Comparison of ENCODE assay signal across 33 cellular contexts in the genomic region with DNA sequence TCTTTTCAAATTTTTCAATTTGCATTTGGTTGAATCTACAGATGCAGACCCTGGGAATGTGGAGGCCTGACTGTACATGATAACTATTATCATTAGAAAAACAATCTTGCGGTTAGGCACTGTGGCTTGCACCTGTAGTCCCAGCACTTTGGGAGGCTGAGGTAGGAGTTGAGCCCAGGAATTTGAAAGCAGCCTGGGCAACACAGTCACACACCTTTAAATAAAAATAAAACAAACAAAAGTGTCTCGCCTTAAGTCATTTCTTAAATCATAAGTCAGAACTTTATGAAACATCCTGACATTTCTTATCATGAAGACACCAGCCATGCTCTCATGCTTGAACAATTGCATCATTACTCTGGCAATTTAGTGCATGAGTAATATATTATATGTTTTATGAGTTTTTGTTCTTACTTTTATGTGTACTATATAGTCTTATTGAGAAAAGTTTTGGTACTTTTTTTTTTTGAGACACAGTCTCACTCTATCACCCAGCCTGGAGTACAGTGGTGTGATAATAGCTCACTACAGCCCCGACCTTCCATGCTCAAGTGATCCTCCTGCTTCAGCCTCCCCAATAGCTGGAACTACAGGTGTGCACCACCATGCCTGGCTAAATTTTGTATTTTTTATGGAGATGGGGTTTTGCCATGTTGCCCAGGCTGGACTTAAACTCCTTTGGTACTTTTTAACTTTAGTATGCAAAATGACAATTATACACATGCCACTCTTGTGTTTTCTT. TPM values are rescaled to one million over a fixed set of nuclear protein-coding genes. Genes with fewer than 3 reads are reported as not detected.
DNase-seq lines count a peak whose midpoint lies in the region; ATAC-seq, FAIRE-seq and TF ChIP-seq lines count a peak whose summit lies in the region.
"Had no signal": no experiment of that assay in that cellular context is flagged by ENCODE, and none has a peak within 500 bp of the region (broad histone marks: within the 10 kb centered on the region; RNA-seq: fewer than 3 reads in every experiment).

No MANE protein-coding gene starts in this region.

- TF ChIP-seq CTCF in RWPE2 (IDR thresholded peaks at IDR 0.05; ENCODE audit: poor library complexity, severe bottlenecking) (no peak), choroid plexus epithelial cell (conservative IDR thresholded peaks at IDR 0.05; ENCODE audit: low read depth, low read length) (no peak), foreskin fibroblast (IDR thresholded peaks at IDR 0.05; ENCODE audit: low read depth, low read length) (no peak), transverse colon (IDR thresholded peaks at IDR 0.05) (no peak)

- H3K4me1 ChIP-seq in RWPE2 (ENCODE audit: insufficient read depth, poor library complexity, severe bottlenecking) (peaks cover 38% of the 10 kb centered on the region), transverse colon (peaks cover 0 to 6% (median 0%) of the 10 kb centered on the region in 4 donors)
- H3K4me1 ChIP-seq in CD4-positive, alpha-beta memory T cell (ENCODE audit: insufficient read depth, low read length) = peaks cover 8% of the 10 kb centered on the region
- H3K4me1 ChIP-seq: adrenal gland, Caco-2, Peyer's patch had no signal

- H3K27me3 ChIP-seq in RWPE2 (ENCODE audit: insufficient read depth, poor library complexity, severe bottlenecking) (no peaks in the 10 kb centered on the region), transverse colon (no peaks in the 10 kb centered on the region)
- no peaks in the 10 kb centered on the region for H3K27me3 ChIP-seq in CD4-positive, alpha-beta memory T cell (ENCODE audit: insufficient read depth, low read length)
- H3K27me3 ChIP-seq: adrenal gland, Peyer's patch, upper lobe of left lung had no signal

- H3K9me3 Mint-ChIP-seq in CD4-positive, alpha-beta memory T cell = no peaks in the 10 kb centered on the region
- H3K9me3 Mint-ChIP-seq: endodermal cell; memory B cell; neural crest cell; stimulated activated memory B cell treated with anti-CD40 and anti-IgM and Interleukin-4, amounts not matched to agents 10 μg/mL and 1 μg/mL and 100 μg/mL, for 72 hours had no signal

- H3K27me3 Mint-ChIP-seq in CD4-positive, alpha-beta memory T cell = no peaks in the 10 kb centered on the region
- H3K27me3 Mint-ChIP-seq: memory B cell; stimulated activated memory B cell treated with anti-CD40 and anti-IgM and Interleukin-4, amounts not matched to agents 10 μg/mL and 1 μg/mL and 100 μg/mL, for 72 hours had no signal

- no peak overlapping the region for H3K27ac Mint-ChIP-seq in CD4-positive, alpha-beta memory T cell
- H3K27ac Mint-ChIP-seq: endodermal cell; memory B cell; stimulated activated memory B cell treated with anti-CD40 and anti-IgM and Interleukin-4, amounts not matched to agents 10 μg/mL and 1 μg/mL and 100 μg/mL, for 72 hours had no signal

- DNase-seq in ELR (ENCODE audit: low read depth) = peak; percentile 8
- DNase-seq in RWPE2 (ENCODE audit: low spot score) = no peak
- peak; percentile 63 for DNase-seq in choroid plexus epithelial cell (ENCODE audit: low read depth)
- peak; percentile 12 to 60 for DNase-seq in foreskin fibroblast
- DNase-seq in CD4-positive, alpha-beta memory T cell = no peak
- no peak for DNase-seq in HTR-8/SVneo (ENCODE audit: insufficient read length, low spot score)
- DNase-seq in transverse colon = no peak
- DNase-seq in kidney tubule cell (ENCODE audit: low spot score) = no peak
- DNase-seq: ACHN; activated CD4-positive, alpha-beta T cell treated with anti-CD3 and anti-CD28 coated beads, Interleukin-2, amount 50 U/mL, for 4 hours; activated CD4-positive, CD25-positive, alpha-beta regulatory T cell; activated naive CD4-positive, alpha-beta T cell treated with Interleukin-2 at 50 U/mL for 16 hours; adrenal gland; Caco-2; cortex of kidney; DND-41; endodermal cell; left colon; NCI-H1092; NCI-H187 treated with DMSO at 0.1 percent for 48 hours; NCI-H526; Peyer's patch; posterior cingulate gyrus; right cardiac atrium; stimulated activated CD4-positive, alpha-beta T cell treated with anti-CD3 and anti-CD28 coated beads, Interleukin-12 subunit alpha, Interleukin-12 subunit beta, amount 100 ng/mL, for 4 hours; stimulated activated CD4-positive, alpha-beta T cell treated with anti-CD3 and anti-CD28 coated beads, Interleukin-4, amount 100 ng/mL, for 24 hours; substantia nigra; T-helper 1 cell; upper lobe of left lung had no signal

- ATAC-seq in RWPE2 (ENCODE audit: low read depth) = peak; percentile 83
- ATAC-seq: HCT116; left colon; right cardiac atrium; stimulated activated memory B cell treated with anti-CD40 and anti-IgM and Interleukin-4, amounts not matched to agents 10 μg/mL and 1 μg/mL and 100 μg/mL, for 72 hours had no signal

- intact Hi-C loops in CD4-positive, alpha-beta memory T cell (cut with micrococcal nuclease) = no loop called here
- intact Hi-C loops in transverse colon (cut with DNase I; ENCODE audit: low total_unique reads) = no loop called here

- H3K4me1 Mint-ChIP-seq in CD4-positive, alpha-beta memory T cell = peaks cover 11 to 23% (median 14%) of the 10 kb centered on the region in 4 donors

- in situ Hi-C loops in transverse colon (cut with MboI; ENCODE audit: low pct_ligation_motif_present in 1 of 4, low pct_unique_long_range_greater_than_20kb in 1 of 4, low sequenced_read_pairs in 3 of 4) = no loop called here

- H3K36me3 ChIP-seq in RWPE2 (ENCODE audit: low read depth) (no peaks in the 10 kb centered on the region), transverse colon (no peaks in the 10 kb centered on the region)
- no peaks in the 10 kb centered on the region for H3K36me3 ChIP-seq in CD4-positive, alpha-beta memory T cell (ENCODE audit: insufficient read depth, low read length)
- H3K36me3 ChIP-seq: adrenal gland, Peyer's patch, upper lobe of left lung had no signal

- POLR2A ChIA-PET in CD4-positive, alpha-beta memory T cell (lab: Charles Lee; ENCODE audit: partially characterized antibody) = no interaction called here

- WGBS in transverse colon (ENCODE audit: low coverage in 1 of 2), 2 donors = 86 to 93% methylated on average over 3 of the region's 3 CpGs

- H3K4me3 ChIP-seq in RWPE2 (ENCODE audit: severe bottlenecking) = no peak overlapping the region
- no peak overlapping the region for H3K4me3 ChIP-seq in choroid plexus epithelial cell (ENCODE audit: low read depth, low read length)
- no peak overlapping the region for H3K4me3 ChIP-seq in foreskin fibroblast (ENCODE audit: low read depth in 1 of 2, low read length in 2 of 2)
- no peak overlapping the region for H3K4me3 ChIP-seq in CD4-positive, alpha-beta memory T cell (ENCODE audit: low read length in 2 of 2)
- no peak overlapping the region for H3K4me3 ChIP-seq in transverse colon
- H3K4me3 ChIP-seq: adrenal gland, Peyer's patch, upper lobe of left lung had no signal

- CTCF ChIA-PET in CD4-positive, alpha-beta memory T cell (lab: Charles Lee; ENCODE audit: partially characterized antibody) = no interaction called here

- H3K9me3 ChIP-seq in RWPE2 (ENCODE audit: severe bottlenecking) (no peaks in the 10 kb centered on the region), transverse colon (no peaks in the 10 kb centered on the region)
- H3K9me3 ChIP-seq in CD4-positive, alpha-beta memory T cell (ENCODE audit: control insufficient read depth in 1 of 2, low read length in 2 of 2) = no peaks in the 10 kb centered on the region
- H3K9me3 ChIP-seq: adrenal gland, Caco-2, Peyer's patch, upper lobe of left lung had no signal

- no peak overlapping the region for H3K4me3 Mint-ChIP-seq in CD4-positive, alpha-beta memory T cell
- H3K4me3 Mint-ChIP-seq: endodermal cell; memory B cell; neural crest cell; stimulated activated memory B cell treated with anti-CD40 and anti-IgM and Interleukin-4, amounts not matched to agents 10 μg/mL and 1 μg/mL and 100 μg/mL, for 72 hours had no signal

- TF ChIP-seq EP300 in transverse colon (IDR thresholded peaks at IDR 0.05; ENCODE audit: low read depth) = no peak

- no peak for TF ChIP-seq POLR2A in transverse colon (IDR thresholded peaks at IDR 0.05)

- H3K27ac ChIP-seq in RWPE2 (ENCODE audit: poor library complexity, severe bottlenecking) (peak overlapping the region; percentile 82), transverse colon (no peak overlapping the region)
- H3K27ac ChIP-seq in CD4-positive, alpha-beta memory T cell (ENCODE audit: low read depth, low read length) = no peak overlapping the region
- H3K27ac ChIP-seq: adrenal gland, Peyer's patch, upper lobe of left lung had no signal

- peaks cover 6 to 15% of the 10 kb centered on the region in 2 donors for H3K36me3 Mint-ChIP-seq in CD4-positive, alpha-beta memory T cell

- no peak for FAIRE-seq in HTR-8/SVneo (lab: Jason Lieb, UNC)

RNA-seq across cellular contexts. Expression of gene TBX19, which starts 7.8 kb away (rescaled TPM):
- total RNA-seq in CD4-positive, alpha-beta memory T cell = 1 to 10 TPM; 3.6 to 4.3 TPM
- polyA plus RNA-seq in CD4-positive, alpha-beta memory T cell = 1 to 10 TPM; 1.3 to 2.5 TPM
- 1 to 10 TPM; 1.2 to 2.9 (median 2.5) TPM for total RNA-seq in transverse colon

Comparison
In these comparisons a context has a peak if more than half of its experiments do, and no peak if none do; other contexts are left out.
1. DNase-seq: peak in ELR (single experiment), choroid plexus epithelial cell (single experiment) and foreskin fibroblast (2 of 2); none in RWPE2 (single experiment), CD4-positive, alpha-beta memory T cell (0 of 5), HTR-8/SVneo (single experiment), transverse colon (single experiment) and kidney tubule cell (single experiment).